8 cellular contexts compared by ENCODE assay signal in genomic region chrX:37349131-37350033, GRCh38. TPM values are rescaled to one million over a fixed set of nuclear protein-coding genes. Genes with fewer than 3 reads are reported as not detected.
DNase-seq lines count a peak whose midpoint lies in the region; ATAC-seq and TF ChIP-seq lines count a peak whose summit lies in the region.

PRRG1 (plus strand) TSS chrX:37349364; CDS start chrX:37406250, 56,886 bp downstream.

- H3K9me3 ChIP-seq in cardiac muscle cell (ENCODE audit: low read depth) (no peaks in the 10 kb centered on the region), neuron (ENCODE audit: low read length) (no peaks in the 10 kb centered on the region)

- H2AFZ ChIP-seq in neuron (ENCODE audit: low read depth, low read length) = peak within 1 kb of the TSS; percentile 51

- H3K4me1 ChIP-seq in cardiac muscle cell (ENCODE audit: low read depth) (no peaks in the 10 kb centered on the region), neuron (ENCODE audit: insufficient read depth, low read length) (peaks cover 22% of the 10 kb centered on the region)

- DNase-seq in Daoy (ENCODE audit: low read depth) (peak; percentile 85), NCI-H1694 treated with DMSO at 0.1 percent for 48 hours (lab: John Stamatoyannopoulos, UW) (peak; percentile 51), amniotic epithelial cell (ENCODE audit: low read depth) (peak; percentile 81), cardiac muscle cell (ENCODE audit: low read depth in 1 of 2, low spot score in 1 of 2) (peak; percentile 90 to 94), GM20000 (ENCODE audit: low spot score) (no peak)

- no peak for ATAC-seq in HG02623 (IDR thresholded peaks at IDR 0.05; ENCODE audit: unreplicated experiment)
- ATAC-seq in GM18907 (IDR thresholded peaks at IDR 0.05; ENCODE audit: unreplicated experiment) = no peak

- H3K27ac ChIP-seq in cardiac muscle cell = peak within 1 kb of the TSS; percentile 61

- H3K36me3 ChIP-seq in cardiac muscle cell (no peaks in the 10 kb centered on the region), neuron (ENCODE audit: insufficient read depth, low read length) (no peaks in the 10 kb centered on the region)

- no peaks in the 10 kb centered on the region for H3K27me3 ChIP-seq in cardiac muscle cell
- no peaks in the 10 kb centered on the region for H3K27me3 ChIP-seq in neuron (ENCODE audit: insufficient read depth, low read length)

- H3K4me3 ChIP-seq in cardiac muscle cell (peak within 1 kb of the TSS; percentile 63), neuron (ENCODE audit: low read length) (peak within 1 kb of the TSS; percentile 64)

- TF ChIP-seq CTCF in cardiac muscle cell (IDR thresholded peaks at IDR 0.05; ENCODE audit: low read depth, low read length) (no peak), GM20000 (IDR thresholded peaks at IDR 0.05; ENCODE audit: extremely low read depth, missing control alignments) (no peak)

RNA-seq across cellular contexts. Expression of gene PRRG1, which starts in this region (rescaled TPM):
- 2.7 and 4.3 TPM in 2 replicates for total RNA-seq in Daoy (2014; rRNA removed; shearing (Covaris generic))
- total RNA-seq in cardiac muscle cell = 13.4 and 13.8 TPM in 2 replicates
- polyA plus RNA-seq in cardiac muscle cell = 10.5 and 12.2 TPM in 2 replicates
